ENCODE assay signal across 22 cellular contexts in genomic region chr4:3945511-3946290, GRCh38.
DNase-seq lines count a peak whose midpoint lies in the region; ATAC-seq, FAIRE-seq and TF ChIP-seq lines count a peak whose summit lies in the region.
"Had no signal": no experiment of that assay in that cellular context is flagged by ENCODE, and none has a peak within 500 bp of the region (broad histone marks: within the 10 kb centered on the region; RNA-seq: fewer than 3 reads in every experiment).

No MANE protein-coding gene starts in this region.

- H3K9ac ChIP-seq in K562 (ENCODE audit: insufficient read depth in 1 of 2, low read depth in 2 of 2, low read length in 2 of 2) = no peak overlapping the region
- H3K9ac ChIP-seq in neuronal stem cell (ENCODE audit: low read depth, low read length, poor library complexity) = peak overlapping the region; percentile 21
- H3K9ac ChIP-seq: BLaER1 treated with 17β-estradiol and CSF1 and Interleukin-3, amounts not matched to agents 10 nM and 100 nM had no signal

- no peak overlapping the region for H2BK15ac ChIP-seq in neuronal stem cell (ENCODE audit: low read length)

- in situ Hi-C loops in K562 (cut with MboI) = loop anchor here (10.0 kb wide), 1 partner anchor 171 kb away; no protein-coding TSS in a partner anchor

- no peaks in the 10 kb centered on the region for H3K9me3 ChIP-seq in K562 (replicated peaks; ENCODE audit: control insufficient read depth, insufficient read depth, low read depth, low read length)
- no peaks in the 10 kb centered on the region for H3K9me3 ChIP-seq in neuronal stem cell (replicated peaks in 1 of 2; ENCODE audit: control insufficient read depth in 2 of 2, insufficient read depth in 1 of 2, low read depth in 1 of 2, low read length in 2 of 2)
- H3K9me3 ChIP-seq: A549; BLaER1 treated with 17β-estradiol and CSF1 and Interleukin-3, amounts not matched to agents 10 nM and 100 nM; Caco-2 had no signal

- no peaks in the 10 kb centered on the region for H3K79me2 ChIP-seq in K562 (ENCODE audit: control insufficient read depth, insufficient read depth, low read length)

- H3K14ac ChIP-seq in neuronal stem cell (ENCODE audit: low read length) = peak overlapping the region; percentile 89

- H3K4me3 ChIP-seq in K562 (no peak overlapping the region), neuronal stem cell (ENCODE audit: low read length in 2 of 2) (no peak overlapping the region)
- H3K4me3 ChIP-seq: A549; BLaER1 treated with 17β-estradiol and CSF1 and Interleukin-3, amounts not matched to agents 10 nM and 100 nM had no signal

- TF ChIP-seq CTCF in WTC11 (IDR thresholded peaks at IDR 0.05) (no peak), K562 (IDR thresholded peaks at IDR 0.05 in 2 of 3, conservative IDR thresholded peaks at IDR 0.05 in 1 of 3; ENCODE audit: insufficient read depth in 2 of 3, low read depth in 1 of 3, low read length in 3 of 3) (no peak)

- 0 out of 2 replicates have a peak, but pooled peaks cover 2% of the 10 kb centered on the region for H4K20me1 ChIP-seq in K562 (replicated peaks; ENCODE audit: control insufficient read depth, insufficient read depth, low read length)
- H4K20me1 ChIP-seq: BLaER1 treated with 17β-estradiol and CSF1 and Interleukin-3, amounts not matched to agents 10 nM and 100 nM had no signal

- POLR2A ChIA-PET in WTC11 (lab: Charles Lee) (no interaction called here), K562 (lab: Yijun Ruan, JAX) (no interaction called here)

- no peaks in the 10 kb centered on the region for H3K9me1 ChIP-seq in K562 (ENCODE audit: control insufficient read depth, insufficient read depth, low read length)

- H3K4me1 Mint-ChIP-seq in WTC11 = peaks cover 18% of the 10 kb centered on the region

- no peak overlapping the region for H3K4me3 Mint-ChIP-seq in WTC11
- H3K4me3 Mint-ChIP-seq: B cell; CD4-positive, alpha-beta T cell; CD8-positive, alpha-beta T cell had no signal

- H2AFZ ChIP-seq in K562 (ENCODE audit: low read depth, low read length) = no peak overlapping the region
- H2AFZ ChIP-seq in neuronal stem cell (ENCODE audit: low read length) = no peak overlapping the region

- no peak overlapping the region for H3K4ac ChIP-seq in neuronal stem cell (ENCODE audit: low read length)

- peaks cover 19% of the 10 kb centered on the region for H3K36me3 Mint-ChIP-seq in WTC11

- TF ChIP-seq POLR2A in K562 (conservative IDR thresholded peaks at IDR 0.05) = no peak

- H3K27me3 ChIP-seq in K562 (ENCODE audit: control insufficient read depth in 2 of 2, insufficient read depth in 2 of 2, low read length in 2 of 2) (no peaks in the 10 kb centered on the region), neuronal stem cell (ENCODE audit: control insufficient read depth in 3 of 3, insufficient read depth in 3 of 3, low read depth in 1 of 3, low read length in 3 of 3) (no peaks in the 10 kb centered on the region)
- H3K27me3 ChIP-seq: BLaER1 treated with 17β-estradiol and CSF1 and Interleukin-3, amounts not matched to agents 10 nM and 100 nM had no signal

- ATAC-seq in WTC11 (no peak), K562 (no peak), GM21381 (IDR thresholded peaks at IDR 0.05; ENCODE audit: unreplicated experiment) (no peak), HG02970 (IDR thresholded peaks at IDR 0.05; ENCODE audit: low FRiP score, unreplicated experiment) (no peak)
- ATAC-seq: A549; CD8-positive, alpha-beta T cell had no signal

- TF ChIP-seq RAD21 in K562 (CRISPR knock-in tag; conservative IDR thresholded peaks at IDR 0.05 in 1 of 2, IDR thresholded peaks at IDR 0.05 in 1 of 2) = no peak

- H3K4me1 ChIP-seq in K562 (replicated peaks in 1 of 2; ENCODE audit: control insufficient read depth in 2 of 2, insufficient read depth in 2 of 2, low read length in 2 of 2) = peaks cover 0 to 8% of the 10 kb centered on the region in 2 experiments; a peak in 2 of 5 replicates
- H3K4me1 ChIP-seq in neuronal stem cell (ENCODE audit: control insufficient read depth in 2 of 2, insufficient read depth in 1 of 2, low read depth in 1 of 2, low read length in 2 of 2) = no peaks in the 10 kb centered on the region
- H3K4me1 ChIP-seq: A549, Caco-2 had no signal

- H3K79me1 ChIP-seq in neuronal stem cell (ENCODE audit: low read depth, low read length) = no peaks in the 10 kb centered on the region

- no peak overlapping the region for H4K8ac ChIP-seq in neuronal stem cell (ENCODE audit: low read depth, low read length)

- BruUV-seq in K562 (replicated peaks; lab: Mats Ljungman, UMichigan) = no TSS peak

- H2BK5ac ChIP-seq in neuronal stem cell (ENCODE audit: low read length) = no peak overlapping the region

- FAIRE-seq in K562 (lab: Jason Lieb, UNC) = no peak
- FAIRE-seq: A549, D721Med, G401.6, GM12891, GM19239 had no signal

- H3K36me3 ChIP-seq in K562 (ENCODE audit: control insufficient read depth, insufficient read depth, low read length) (no peaks in the 10 kb centered on the region; the same call in 2 of the 3 replicates), neuronal stem cell (replicated peaks in 1 of 2; ENCODE audit: control insufficient read depth in 2 of 2, insufficient read depth in 2 of 2, low read length in 2 of 2) (peaks cover 0 to 3% of the 10 kb centered on the region in 2 donors)
- H3K36me3 ChIP-seq: BLaER1 treated with 17β-estradiol and CSF1 and Interleukin-3, amounts not matched to agents 10 nM and 100 nM had no signal

- H2BK12ac ChIP-seq in neuronal stem cell (ENCODE audit: low read length) = no peak overlapping the region

- H3K27ac ChIP-seq in K562 (ENCODE audit: extremely low read depth, low read depth, low read length) = no peak overlapping the region
- H3K27ac ChIP-seq in neuronal stem cell (replicated peaks; ENCODE audit: low read length) = no peak overlapping the region
- H3K27ac ChIP-seq: 22Rv1; A549; BLaER1 treated with 17β-estradiol and CSF1 and Interleukin-3, amounts not matched to agents 10 nM and 100 nM; C4-2B had no signal

- peak overlapping the region; percentile 81 for H2AK5ac ChIP-seq in neuronal stem cell (ENCODE audit: low read depth, low read length)

- no peak overlapping the region for H3K18ac ChIP-seq in neuronal stem cell (ENCODE audit: low read length)

- H2BK120ac ChIP-seq in neuronal stem cell (ENCODE audit: low read depth, low read length) = no peak overlapping the region

- H3K27me3 Mint-ChIP-seq in WTC11 (ENCODE audit: low read depth) = no peaks in the 10 kb centered on the region
- H3K27me3 Mint-ChIP-seq: B cell had no signal

- no peak overlapping the region for H3K23ac ChIP-seq in neuronal stem cell (ENCODE audit: low read depth, low read length, poor library complexity)

- intact Hi-C loops in K562 (cut with micrococcal nuclease) = no loop called here

- CTCF ChIA-PET in WTC11 (lab: Charles Lee) = no interaction called here
- CTCF ChIA-PET in K562 (lab: Yijun Ruan, JAX; ENCODE audit: low intra/inter-chr PET ratio) = no interaction called here

- TF ChIP-seq EP300 in K562 (IDR thresholded peaks at IDR 0.05; ENCODE audit: low read length) = no peak

- DNase-seq in WTC11 (ENCODE audit: low spot score) (no peak), K562 (ENCODE audit: extremely low read depth in 1 of 4, low spot score in 3 of 4) (no peak), neuronal stem cell (ENCODE audit: low spot score) (no peak), NCI-H146 treated with DMSO at 0.1 percent for 48 hours (lab: John Stamatoyannopoulos, UW; ENCODE audit: unreplicated experiment) (no peak)
- DNase-seq: AML-193; Caco-2; Calu3; CD4-positive, alpha-beta T cell; CD8-positive, alpha-beta T cell; DMS79 treated with DMSO at 0.1 percent for 48 hours; GF-D8 had no signal

- H3K27ac Mint-ChIP-seq in WTC11 = no peak overlapping the region
- H3K27ac Mint-ChIP-seq: B cell; CD4-positive, alpha-beta T cell; CD8-positive, alpha-beta T cell had no signal

- H3K9me3 Mint-ChIP-seq in WTC11 = no peaks in the 10 kb centered on the region
- H3K9me3 Mint-ChIP-seq: CD4-positive, alpha-beta T cell; CD8-positive, alpha-beta T cell had no signal

- no peak overlapping the region for H4K91ac ChIP-seq in neuronal stem cell (ENCODE audit: low read depth, low read length, poor library complexity)

- no peak overlapping the region for H3K4me2 ChIP-seq in K562 (ENCODE audit: insufficient read depth, low read length)
- H3K4me2 ChIP-seq in neuronal stem cell (ENCODE audit: insufficient read depth, low read length, poor library complexity, severe bottlenecking) = no peak overlapping the region
- H3K4me2 ChIP-seq: A549; BLaER1 treated with 17β-estradiol and CSF1 and Interleukin-3, amounts not matched to agents 10 nM and 100 nM had no signal

- WGBS in K562 (ENCODE audit: insufficient coverage, low coverage, missing lambda C conversion rate) = 81% methylated on average over 14 of the region's 22 CpGs
- WGBS in neuronal stem cell (ENCODE audit: extremely low coverage in 2 of 2, insufficient read length in 2 of 2, insufficient replicate concordance in 1 of 2), 2 donors = no CpG with 5 or more reads among the region's 22 CpGs

TF ChIP-seq in WTC11, 78 proteins besides CTCF, POLR2A, EP300 and RAD21 (continues in another document):
- no peak for TF ChIP-seq ERG (CRISPR knock-in tag; IDR thresholded peaks at IDR 0.05)
- TF ChIP-seq ZNF121 (CRISPR knock-in tag; IDR thresholded peaks at IDR 0.05) = peak; percentile 79
- no peak for TF ChIP-seq EMX1 (CRISPR knock-in tag; IDR thresholded peaks at IDR 0.05)
- TF ChIP-seq MYBL2 (CRISPR knock-in tag; IDR thresholded peaks at IDR 0.05) = no peak

TF ChIP-seq in K562, 482 proteins besides CTCF, POLR2A, EP300 and RAD21:
- no peak for TF ChIP-seq XRCC3 (IDR thresholded peaks at IDR 0.05)
- peak; percentile 76 for TF ChIP-seq ZNF121 (CRISPR knock-in tag; conservative IDR thresholded peaks at IDR 0.05)

Comparison
In these comparisons a context has a peak if more than half of its experiments do, and no peak if none do; other contexts are left out.
1. Of the 49 proteins assayed by ChIP-seq in both K562 and WTC11: peak only in K562: none; only in WTC11: none; in both: ZNF121; in neither: 48.